ENCODE assay signal across 7 cellular contexts in the genomic region with DNA sequence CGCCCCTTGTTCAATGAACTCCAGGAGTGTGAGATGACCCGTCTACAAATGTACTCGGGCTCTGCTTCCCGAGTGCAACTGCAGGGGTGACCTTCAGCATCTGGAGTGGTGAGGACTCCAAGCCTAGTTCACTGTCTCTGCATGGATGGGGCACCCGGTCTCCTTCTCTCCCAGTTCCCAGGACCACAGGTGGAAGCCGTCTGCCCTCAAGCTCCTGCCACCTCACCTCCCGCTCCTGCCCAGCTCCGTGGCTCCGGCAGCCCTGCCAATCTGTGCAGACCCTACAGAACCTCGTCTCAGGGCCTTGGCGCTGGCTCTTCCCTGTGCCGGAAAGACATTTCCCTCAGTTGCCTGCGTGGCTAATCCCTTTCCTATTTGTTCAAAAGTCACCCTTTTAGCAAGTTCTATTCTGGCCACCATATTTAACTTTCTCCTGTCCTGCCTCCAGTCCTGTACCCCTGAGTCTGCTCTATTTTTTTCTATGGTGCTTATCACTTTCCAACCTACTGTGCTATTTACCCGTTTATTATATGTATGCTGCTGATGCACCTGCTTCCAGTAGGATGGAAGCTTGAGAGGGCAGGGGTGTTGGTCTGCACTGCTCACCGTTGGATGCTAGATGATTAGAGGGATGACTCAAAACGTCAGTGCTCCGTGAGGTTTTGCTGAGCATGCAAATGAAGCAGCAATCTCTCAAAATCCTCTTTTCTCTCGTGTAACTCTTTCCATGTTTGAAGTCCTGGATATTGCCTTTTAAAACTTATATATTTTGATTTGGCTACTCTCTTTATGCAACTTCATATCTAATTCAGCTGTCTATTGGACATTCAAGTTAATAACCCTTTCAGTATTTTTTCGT.
"Had no signal": no experiment of that assay in that cellular context is flagged by ENCODE, and none has a peak within 500 bp of the region (broad histone marks: within the 10 kb centered on the region; RNA-seq: fewer than 3 reads in every experiment).

No MANE protein-coding gene starts in this region.

- H3K27ac ChIP-seq: GM23248 had no signal

- H3K4me3 ChIP-seq: GM23248 had no signal

- DNase-seq: GM23248, GOT3, H9, HCEC 1CT, KG1 had no signal

- H3K9ac ChIP-seq: GM23248 had no signal

- H2AFZ ChIP-seq: GM23248 had no signal

- FAIRE-seq: H54, HTR-8/SVneo had no signal
